ENCODE assay signal across 9 cellular contexts in genomic region chr4:53541577-53542206, GRCh38. TPM values are rescaled to one million over a fixed set of nuclear protein-coding genes. Genes with fewer than 3 reads are reported as not detected.
DNase-seq lines count a peak whose midpoint lies in the region; ATAC-seq and TF ChIP-seq lines count a peak whose summit lies in the region.
"Had no signal": no experiment of that assay in that cellular context is flagged by ENCODE, and none has a peak within 500 bp of the region (broad histone marks: within the 10 kb centered on the region; RNA-seq: fewer than 3 reads in every experiment).

No MANE protein-coding gene starts in this region.

- H3K9me3 ChIP-seq in lung (ENCODE audit: control insufficient read depth in 2 of 2, insufficient read depth in 1 of 2, low read length in 1 of 2), result no peaks in the 10 kb centered on the region

- in situ Hi-C loops in brain microvascular endothelial cell (cut with HindIII; ENCODE audit: low pct_ligation_motif_present, low sequenced_read_pairs), result no loop called here

- H3K9me3 Mint-ChIP-seq in activated naive CD4-positive, alpha-beta T cell treated with anti-CD3 and anti-CD28 coated beads, Interleukin-2, amount 50 U/mL, for 72 hours, result no peaks in the 10 kb centered on the region

- no peak overlapping the region for H3K4me3 ChIP-seq in brain microvascular endothelial cell (ENCODE audit: low read depth, low read length)
- H3K4me3 ChIP-seq in lung, result no peak overlapping the region

- H3K36me3 ChIP-seq in brain microvascular endothelial cell (replicated peaks), result no peaks in the 10 kb centered on the region
- no peaks in the 10 kb centered on the region for H3K36me3 ChIP-seq in lung (ENCODE audit: control insufficient read depth in 2 of 2, insufficient read depth in 2 of 2, low read length in 2 of 2)

- ATAC-seq in lung (ENCODE audit: insufficient read depth, low FRiP score) (peak; percentile 38), GM18498 (IDR thresholded peaks at IDR 0.05; ENCODE audit: unreplicated experiment) (no peak)
- no peak for ATAC-seq in activated naive CD4-positive, alpha-beta T cell treated with anti-CD3 and anti-CD28 coated beads, Interleukin-2, amount 50 U/mL, for 72 hours

- TF ChIP-seq CTCF in brain microvascular endothelial cell (IDR thresholded peaks at IDR 0.05; ENCODE audit: low read depth, low read length, missing control alignments) (no peak), lung (IDR thresholded peaks at IDR 0.05; ENCODE audit: control extremely low read depth, extremely low read depth) (no peak)

- DNase-seq in AG08395 (ENCODE audit: low spot score) (peak; percentile 66), NCI-H1048 (lab: John Stamatoyannopoulos, UW) (peak; percentile 69), brain microvascular endothelial cell (peak; percentile 76), lung (ENCODE audit: low spot score) (no peak), GM19238 (ENCODE audit: insufficient read length, low spot score) (no peak), NK-92 (lab: John Stamatoyannopoulos, UW; ENCODE audit: unreplicated experiment) (no peak)
- no peak for DNase-seq in activated naive CD4-positive, alpha-beta T cell treated with anti-CD3 and anti-CD28 coated beads, Interleukin-2, amount 50 U/mL, for 72 hours (ENCODE audit: low spot score in 2 of 2)
- DNase-seq: activated naive CD4-positive, alpha-beta T cell treated with anti-CD3 and anti-CD28 coated beads, Interleukin-2, amount 50 U/mL, for 16 hours had no signal

- H3K27ac Mint-ChIP-seq in activated naive CD4-positive, alpha-beta T cell treated with anti-CD3 and anti-CD28 coated beads, Interleukin-2, amount 50 U/mL, for 72 hours, result no peak overlapping the region

- 41 to 67% methylated on average over 2 of the region's 2 CpGs for WGBS in lung, 2 donors

- H3K36me3 Mint-ChIP-seq in activated naive CD4-positive, alpha-beta T cell treated with anti-CD3 and anti-CD28 coated beads, Interleukin-2, amount 50 U/mL, for 72 hours, result no peaks in the 10 kb centered on the region

- H3K27me3 ChIP-seq in brain microvascular endothelial cell (replicated peaks) (no peaks in the 10 kb centered on the region), lung (ENCODE audit: control insufficient read depth, insufficient read depth) (no peaks in the 10 kb centered on the region)

- peaks cover 4 to 10% of the 10 kb centered on the region in 2 donors for H3K4me1 ChIP-seq in lung (ENCODE audit: control insufficient read depth in 2 of 2, insufficient read depth in 2 of 2, low read length in 2 of 2)

- H3K27ac ChIP-seq in brain microvascular endothelial cell (peak overlapping the region; percentile 93), lung (ENCODE audit: low read depth in 1 of 2, low read length in 1 of 2) (no peak overlapping the region)

RNA-seq across cellular contexts. Expression of gene LNX1, which starts 49.6 kb away (rescaled TPM):
- 1 to 10 TPM; 4.0 to 5.2 TPM for total RNA-seq in lung
- polyA plus RNA-seq in lung, result 1 to 10 TPM; 1.4 to 2.3 TPM
- not detected for total RNA-seq in activated naive CD4-positive, alpha-beta T cell treated with anti-CD3 and anti-CD28 coated beads, Interleukin-2, amount 50 U/mL, for 72 hours

Comparison
In these comparisons a context has a peak if more than half of its experiments do, and no peak if none do; other contexts are left out.
1. DNase-seq: peak in AG08395 (single experiment), NCI-H1048 (single experiment) and brain microvascular endothelial cell (single experiment); none in lung (single experiment), activated naive CD4-positive, alpha-beta T cell treated with anti-CD3 and anti-CD28 coated beads, Interleukin-2, amount 50 U/mL, for 72 hours (0 of 2), GM19238 (single experiment) and NK-92 (single experiment).
2. RNA of gene LNX1, which starts 49.6 kb away (total RNA-seq): 4.0 to 5.2 TPM in lung; not detected in activated naive CD4-positive, alpha-beta T cell treated with anti-CD3 and anti-CD28 coated beads, Interleukin-2, amount 50 U/mL, for 72 hours; every median in the first group is over 4 times any median in the second.